ENCODE assay signal across 25 cellular contexts in the genomic region with DNA sequence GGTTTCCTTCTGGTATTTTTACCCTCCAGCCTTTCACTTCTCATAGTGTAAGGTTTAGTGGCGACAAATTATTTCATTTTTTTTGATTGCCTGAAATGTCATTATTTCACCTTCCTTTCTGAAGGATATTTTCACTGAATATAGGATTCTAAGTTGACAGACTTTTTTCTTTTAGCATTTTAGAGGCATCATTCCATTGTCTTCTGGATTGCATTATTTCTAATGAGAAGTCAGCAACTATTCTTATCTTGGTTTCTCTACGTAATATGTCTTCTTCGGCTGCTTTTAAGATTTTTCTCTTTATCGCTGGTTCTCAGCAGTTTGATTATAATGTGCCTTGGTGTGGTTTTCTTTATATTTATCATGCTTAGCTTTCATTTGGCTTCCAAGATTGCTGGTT.
"Had no signal": no experiment of that assay in that cellular context is flagged by ENCODE, and none has a peak within 500 bp of the region (broad histone marks: within the 10 kb centered on the region; RNA-seq: fewer than 3 reads in every experiment).

No MANE protein-coding gene starts in this region.

- ATAC-seq: mucosa of descending colon; naive thymus-derived CD4-positive, alpha-beta T cell; natural killer cell treated with Interleukin-12 subunit alpha and Interleukin-12 subunit beta and Interleukin-15 and Interleukin-18, amount 100 ng/mL, for 72 hours; sciatic nerve; stimulated activated effector memory CD8-positive, alpha-beta T cell treated with anti-CD3 and anti-CD28 coated beads, Interleukin-12 subunit alpha, Interleukin-12 subunit beta, amount 100 ng/mL, for 72 hours; upper lobe of right lung had no signal

- FAIRE-seq: urothelium cell line had no signal

- H3K27me3 Mint-ChIP-seq: naive thymus-derived CD4-positive, alpha-beta T cell; natural killer cell treated with Interleukin-12 subunit alpha and Interleukin-12 subunit beta and Interleukin-15 and Interleukin-18, amount 100 ng/mL, for 72 hours; progenitor cell of endocrine pancreas; stimulated activated naive CD8-positive, alpha-beta T cell treated with anti-CD3 and anti-CD28 coated beads, Interleukin-15, Interleukin-2, amounts not matched to agents 100 ng/mL and 50 ng/mL, for 24 hours had no signal

- DNase-seq: islet precursor cell; left ventricle myocardium inferior; midbrain; mucosa of descending colon; naive thymus-derived CD4-positive, alpha-beta T cell; ovary; stimulated activated CD4-positive, alpha-beta T cell treated with anti-CD3 and anti-CD28 coated beads, Interleukin-12 subunit alpha, Interleukin-12 subunit beta, amount 100 ng/mL, for 4 hours; stimulated activated CD4-positive, alpha-beta T cell treated with anti-CD3 and anti-CD28 coated beads, Interleukin-15, amount 100 ng/mL, for 24 hours; stimulated activated CD4-positive, alpha-beta T cell treated with anti-CD3 and anti-CD28 coated beads, Interleukin-2, amount 100 ng/mL, for 24 hours; stimulated activated CD4-positive, alpha-beta T cell treated with anti-CD3 and anti-CD28 coated beads, Interleukin-4, amount 100 ng/mL, for 1 hour; stimulated activated naive CD4-positive, alpha-beta T cell; tibial artery; trophoblast cell; upper lobe of right lung had no signal

- H3K9me3 ChIP-seq: ovary, thoracic aorta, upper lobe of right lung had no signal

- H3K27ac ChIP-seq: left ventricle myocardium inferior, ovary, right atrium auricular region, skin epidermis, suprapubic skin, thoracic aorta, tibial artery, upper lobe of right lung had no signal

- H3K27ac Mint-ChIP-seq: naive thymus-derived CD4-positive, alpha-beta T cell; natural killer cell treated with Interleukin-12 subunit alpha and Interleukin-12 subunit beta and Interleukin-15 and Interleukin-18, amount 100 ng/mL, for 72 hours; progenitor cell of endocrine pancreas; stimulated activated effector memory CD8-positive, alpha-beta T cell treated with anti-CD3 and anti-CD28 coated beads, Interleukin-12 subunit alpha, Interleukin-12 subunit beta, amount 100 ng/mL, for 72 hours; stimulated activated naive CD8-positive, alpha-beta T cell treated with anti-CD3 and anti-CD28 coated beads, Interleukin-15, Interleukin-2, amounts not matched to agents 100 ng/mL and 50 ng/mL, for 24 hours had no signal

- H3K4me1 Mint-ChIP-seq: stimulated activated effector memory CD8-positive, alpha-beta T cell treated with anti-CD3 and anti-CD28 coated beads, Interleukin-12 subunit alpha, Interleukin-12 subunit beta, amount 100 ng/mL, for 72 hours had no signal

- H3K4me1 ChIP-seq: right atrium auricular region, suprapubic skin had no signal

- H3K4me3 ChIP-seq: left ventricle myocardium inferior, lung, mucosa of descending colon, ovary, right atrium auricular region, skin epidermis, suprapubic skin, thoracic aorta, tibial artery, upper lobe of right lung had no signal

- H3K36me3 ChIP-seq: ovary, right atrium auricular region, thoracic aorta had no signal

- H3K9me3 Mint-ChIP-seq: natural killer cell treated with Interleukin-12 subunit alpha and Interleukin-12 subunit beta and Interleukin-15 and Interleukin-18, amount 100 ng/mL, for 72 hours; stimulated activated naive CD8-positive, alpha-beta T cell treated with anti-CD3 and anti-CD28 coated beads, Interleukin-15, Interleukin-2, amounts not matched to agents 100 ng/mL and 50 ng/mL, for 24 hours had no signal

- H3K27me3 ChIP-seq: ovary, right atrium auricular region, suprapubic skin, tibial artery, upper lobe of right lung had no signal

- H3K4me3 Mint-ChIP-seq: naive thymus-derived CD4-positive, alpha-beta T cell; natural killer cell treated with Interleukin-12 subunit alpha and Interleukin-12 subunit beta and Interleukin-15 and Interleukin-18, amount 100 ng/mL, for 72 hours; stimulated activated effector memory CD8-positive, alpha-beta T cell treated with anti-CD3 and anti-CD28 coated beads, Interleukin-12 subunit alpha, Interleukin-12 subunit beta, amount 100 ng/mL, for 72 hours; stimulated activated naive CD8-positive, alpha-beta T cell treated with anti-CD3 and anti-CD28 coated beads, Interleukin-15, Interleukin-2, amounts not matched to agents 100 ng/mL and 50 ng/mL, for 24 hours had no signal
